ENCODE assay signal across 18 cellular contexts in the genomic region with DNA sequence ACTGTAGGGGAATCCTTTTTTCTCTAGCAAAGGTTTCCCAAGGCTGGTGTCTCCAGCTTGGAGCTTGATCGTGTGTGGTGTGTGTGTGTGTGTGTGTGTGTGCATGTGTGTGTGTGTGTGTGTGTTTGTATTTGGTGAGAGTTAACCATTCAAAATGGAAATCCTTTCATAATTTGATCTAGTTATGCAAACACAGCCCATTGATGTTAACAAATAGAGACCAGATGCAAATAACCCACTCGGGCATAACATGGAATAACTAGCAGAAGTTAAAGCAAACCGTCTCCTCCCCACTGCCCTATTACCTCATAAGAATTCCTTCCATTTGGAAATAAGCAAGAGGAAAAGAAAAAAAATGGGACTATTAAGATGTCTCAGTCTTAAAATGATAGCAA. TPM values are rescaled to one million over a fixed set of nuclear protein-coding genes. Genes with fewer than 3 reads are reported as not detected.
A peak's percentile ranks its signal among the peaks of the same experiment; 100 is the strongest.
DNase-seq lines count a peak whose midpoint lies in the region; ATAC-seq and TF ChIP-seq lines count a peak whose summit lies in the region.
"Had no signal": no experiment of that assay in that cellular context is flagged by ENCODE, and none has a peak within 500 bp of the region (broad histone marks: within the 10 kb centered on the region; RNA-seq: fewer than 3 reads in every experiment).

No MANE protein-coding gene starts in this region.

- H3K4me3 Mint-ChIP-seq in Caco-2 (ENCODE audit: unreplicated experiment): no peak overlapping the region
- H3K4me3 Mint-ChIP-seq: CD4-positive, alpha-beta T cell; central memory CD8-positive, alpha-beta T cell; GM23338; natural killer cell treated with Interleukin-12 subunit alpha and Interleukin-12 subunit beta and Interleukin-15 and Interleukin-18, amount 100 ng/mL, for 72 hours had no signal

- no peaks in the 10 kb centered on the region for H3K27me3 Mint-ChIP-seq in Caco-2 (ENCODE audit: insufficient read depth, unreplicated experiment)

- no peak for TF ChIP-seq POLR2A in ovary (IDR thresholded peaks at IDR 0.05)

- no peak for ATAC-seq in HG02870 (IDR thresholded peaks at IDR 0.05; ENCODE audit: unreplicated experiment)
- ATAC-seq: GM23338; natural killer cell treated with Interleukin-12 subunit alpha and Interleukin-12 subunit beta and Interleukin-15 and Interleukin-18, amount 100 ng/mL, for 72 hours had no signal

- peak overlapping the region; percentile 95 for H3K27ac ChIP-seq in SJSA1
- no peak overlapping the region for H3K27ac ChIP-seq in ovary
- H3K27ac ChIP-seq: Peyer's patch, WERI-Rb-1 had no signal

- TF ChIP-seq EP300 in ovary (IDR thresholded peaks at IDR 0.05): no peak

- CTCF ChIA-PET in AG04449 (lab: Yijun Ruan, JAX) (interaction anchor here (0.8 to 1.3 kb wide), 2 partner anchors 22 to 630 kb away, joined by 3 read pairs; no protein-coding TSS in a partner anchor), Caco-2 (lab: Charles Lee) (interaction anchor here (1.0 to 1.2 kb wide), 3 partner anchors 25 to 32 kb away, joined by 3 read pairs; no protein-coding TSS in a partner anchor)

- no peak for TF ChIP-seq CTCF in AG04449 (IDR thresholded peaks at IDR 0.05; ENCODE audit: insufficient read depth, low read length, missing control alignments)
- no peak for TF ChIP-seq CTCF in Caco-2 (IDR thresholded peaks at IDR 0.05; ENCODE audit: insufficient read depth in 1 of 2, low read depth in 1 of 2, low read length in 1 of 2, severe bottlenecking in 1 of 2, unreplicated experiment in 1 of 2)
- no peak for TF ChIP-seq CTCF in ovary (IDR thresholded peaks at IDR 0.05)

- H3K27me3 ChIP-seq in Caco-2 (replicated peaks; ENCODE audit: control insufficient read depth, insufficient read depth, low read length): no peaks in the 10 kb centered on the region
- no peaks in the 10 kb centered on the region for H3K27me3 ChIP-seq in SJSA1 (replicated peaks)
- no peaks in the 10 kb centered on the region for H3K27me3 ChIP-seq in ovary
- H3K27me3 ChIP-seq: Peyer's patch had no signal

- H3K4me3 ChIP-seq in AG04449 (ENCODE audit: low read depth, low read length) (peak overlapping the region; percentile 32), Caco-2 (ENCODE audit: low read depth, low read length) (no peak overlapping the region), SJSA1 (0 out of 2 replicates have a peak overlapping the region, but pooled peaks have one; percentile 4), ovary (no peak overlapping the region)
- H3K4me3 ChIP-seq: GM23338, lung, Peyer's patch had no signal

- BruUV-seq in Caco-2 (replicated peaks; lab: Mats Ljungman, UMichigan): no TSS peak

- 86 to 95% (median 93%) methylated on average over 3 of the region's 3 CpGs for WGBS in ovary, 3 donors

- H3K36me3 ChIP-seq in Caco-2 (ENCODE audit: control insufficient read depth, insufficient read depth, low read length) (no peaks in the 10 kb centered on the region), SJSA1 (no peaks in the 10 kb centered on the region), ovary (no peaks in the 10 kb centered on the region)
- H3K36me3 ChIP-seq: Peyer's patch, WERI-Rb-1 had no signal

- no peaks in the 10 kb centered on the region for H3K36me3 Mint-ChIP-seq in Caco-2 (ENCODE audit: insufficient read depth, unreplicated experiment)
- H3K36me3 Mint-ChIP-seq: natural killer cell treated with Interleukin-12 subunit alpha and Interleukin-12 subunit beta and Interleukin-15 and Interleukin-18, amount 100 ng/mL, for 72 hours had no signal

- intact Hi-C loops in Caco-2 (cut with micrococcal nuclease; ENCODE audit: unreplicated experiment) (loop anchor here (10.0 kb wide), 2 partner anchors 142 to 632 kb away; a partner anchor contains a TSS), ovary (cut with DNase I) (no loop called here)

- H3K4me1 Mint-ChIP-seq in Caco-2 (ENCODE audit: low read depth, unreplicated experiment): peaks cover 54% of the 10 kb centered on the region
- H3K4me1 Mint-ChIP-seq: central memory CD8-positive, alpha-beta T cell had no signal

- peaks cover 76% of the 10 kb centered on the region for H3K4me1 ChIP-seq in Caco-2
- H3K4me1 ChIP-seq in SJSA1 (replicated peaks): peaks cover 62% of the 10 kb centered on the region
- peaks cover 4% of the 10 kb centered on the region for H3K4me1 ChIP-seq in ovary (ENCODE audit: insufficient read depth)

- no peaks in the 10 kb centered on the region for H3K9me3 ChIP-seq in Caco-2
- H3K9me3 ChIP-seq in SJSA1 (replicated peaks): no peaks in the 10 kb centered on the region
- H3K9me3 ChIP-seq in ovary: no peaks in the 10 kb centered on the region
- H3K9me3 ChIP-seq: Peyer's patch had no signal

- peak overlapping the region; percentile 30 for H3K27ac Mint-ChIP-seq in Caco-2 (ENCODE audit: unreplicated experiment)
- H3K27ac Mint-ChIP-seq: CD4-positive, alpha-beta T cell; natural killer cell treated with Interleukin-12 subunit alpha and Interleukin-12 subunit beta and Interleukin-15 and Interleukin-18, amount 100 ng/mL, for 72 hours had no signal

- no peaks in the 10 kb centered on the region for H3K9me3 Mint-ChIP-seq in Caco-2 (ENCODE audit: unreplicated experiment)
- H3K9me3 Mint-ChIP-seq: CD4-positive, alpha-beta T cell; central memory CD8-positive, alpha-beta T cell; GM23338; natural killer cell treated with Interleukin-12 subunit alpha and Interleukin-12 subunit beta and Interleukin-15 and Interleukin-18, amount 100 ng/mL, for 72 hours had no signal

- POLR2A ChIA-PET in AG04449 (lab: Yijun Ruan, JAX): interaction anchor here (1.0 to 2.2 kb wide), 2 partner anchors 24 to 1097 kb away, joined by 3 to 15 read pairs; a partner anchor contains a TSS
- POLR2A ChIA-PET in Caco-2 (lab: Charles Lee): interaction anchor here (1.3 kb wide), 1 partner anchor 24 kb away, joined by 10 read pairs; no protein-coding TSS in a partner anchor

- DNase-seq in AG04449 (ENCODE audit: low read depth, low spot score) (no peak), Caco-2 (no peak), SJSA1 (ENCODE audit: low read depth in 1 of 2, low spot score in 2 of 2) (no peak), fibroblast of peridontal ligament (ENCODE audit: extremely low read depth) (peak; percentile 91), ovary (no peak), NCI-H510A treated with DMSO at 0.1 percent for 48 hours (lab: John Stamatoyannopoulos, UW) (no peak), NCI-H2081 (lab: John Stamatoyannopoulos, UW) (no peak)
- DNase-seq: CD4-positive, alpha-beta T cell; Kasumi-1; NCI-H1930; NCI-H524 treated with DMSO at 0.1 percent for 48 hours; Peyer's patch; WERI-Rb-1 had no signal

RNA-seq across cellular contexts. Expression of a gene that starts 24.9 kb away (rescaled TPM):
- 10.0 and 10.7 TPM in 2 replicates for total RNA-seq in Caco-2 (2022)
- 5.7 and 13.1 TPM in 2 replicates for total RNA-seq in SJSA1 (2014; rRNA removed; shearing (Covaris generic))
- 10 to 100 TPM in 5 of 7 donors, 1 to 10 TPM in 2; 8.7 to 15.3 (median 13.4) TPM for total RNA-seq in ovary
- polyA plus RNA-seq in ovary: 10 to 100 TPM in 1 of 2 donors, 1 to 10 TPM in 1; 4.1 to 10.6 TPM

Comparison
In these comparisons a context has a peak if more than half of its experiments do, and no peak if none do; other contexts are left out.
1. H3K4me3 ChIP-seq: peak in AG04449 (single experiment) and SJSA1 (single experiment); none in Caco-2 (single experiment) and ovary (single experiment).